In genomic region chr21:45139473-45139872, GRCh38 we compare ENCODE assay signal across 21 cellular contexts.
"Had no signal": no experiment of that assay in that cellular context is flagged by ENCODE, and none has a peak within 500 bp of the region (broad histone marks: within the 10 kb centered on the region; RNA-seq: fewer than 3 reads in every experiment).

No MANE protein-coding gene starts in this region.

- H3K27me3 Mint-ChIP-seq: activated naive CD8-positive, alpha-beta T cell treated with anti-CD3 and anti-CD28 coated beads for 36 hours had no signal

- DNase-seq: activated CD4-positive, alpha-beta T cell treated with anti-CD3 and anti-CD28 coated beads for 48 hours; activated CD4-positive, CD25-positive, alpha-beta regulatory T cell; activated CD8-positive, alpha-beta memory T cell treated with anti-CD3 and anti-CD28 coated beads for 24 hours; activated CD8-positive, alpha-beta memory T cell treated with anti-CD3 and anti-CD28 coated beads, Interleukin-2, amount 50 U/mL, for 48 hours; activated gamma-delta T cell treated with Interleukin-2 at 50 U/mL for 16 hours; activated naive CD8-positive, alpha-beta T cell treated with anti-CD3 and anti-CD28 coated beads for 36 hours; amniotic stem cell; foreskin melanocyte; glutamatergic neuron; islet precursor cell; left colon; stimulated activated CD4-positive, alpha-beta T cell treated with anti-CD3 and anti-CD28 coated beads, Interleukin-12 subunit alpha, Interleukin-12 subunit beta, amount 100 ng/mL, for 4 hours; stimulated activated CD4-positive, alpha-beta T cell treated with anti-CD3 and anti-CD28 coated beads, Interleukin-1b, Interleukin-23, amount 100 ng/mL, for 48 hours; stimulated activated CD8-positive, alpha-beta memory T cell treated with anti-CD3 and anti-CD28 coated beads, Interleukin-4, amount 100 ng/mL, for 48 hours; stimulated activated naive CD4-positive, alpha-beta T cell treated with Interleukin-2 at 50 U/mL for 16 hours; T1000; transverse colon had no signal

- H3K27ac Mint-ChIP-seq: activated naive CD8-positive, alpha-beta T cell treated with anti-CD3 and anti-CD28 coated beads for 36 hours; mesothelial cell of epicardium; nephron had no signal

- H3K27me3 ChIP-seq: SJSA1, transverse colon had no signal

- ATAC-seq: left colon had no signal

- H3K4me3 Mint-ChIP-seq: activated naive CD8-positive, alpha-beta T cell treated with anti-CD3 and anti-CD28 coated beads for 36 hours; mesothelial cell of epicardium; nephron had no signal

- H3K4me3 ChIP-seq: lung, SJSA1, transverse colon had no signal

- H3K36me3 Mint-ChIP-seq: mesothelial cell of epicardium had no signal

- H3K27ac ChIP-seq: SJSA1 had no signal

- H3K9me3 ChIP-seq: SJSA1, transverse colon had no signal

- H3K9me3 Mint-ChIP-seq: activated naive CD8-positive, alpha-beta T cell treated with anti-CD3 and anti-CD28 coated beads for 36 hours; mesothelial cell of epicardium; nephron had no signal

- H3K36me3 ChIP-seq: SJSA1, transverse colon had no signal
